24 cellular contexts compared by ENCODE assay signal in the genomic region with DNA sequence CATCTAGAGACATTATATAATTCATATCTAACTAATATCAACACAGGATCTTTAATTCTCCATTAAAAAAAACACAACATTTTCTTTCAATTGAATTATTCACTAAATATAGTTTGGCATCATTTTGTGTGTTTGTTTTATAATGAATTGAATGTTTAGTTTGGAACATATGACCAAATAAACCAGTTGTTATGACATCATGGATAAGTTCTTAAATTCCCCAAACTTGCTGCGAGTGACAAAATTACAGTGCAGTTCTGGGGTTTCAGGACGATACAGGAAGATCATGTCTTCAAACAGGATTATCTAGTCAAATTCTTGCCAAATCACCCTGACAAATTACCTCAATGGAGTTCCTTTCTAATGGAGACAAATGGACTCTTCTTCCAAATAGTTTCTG.
DNase-seq lines count a peak whose midpoint lies in the region; ATAC-seq, FAIRE-seq and TF ChIP-seq lines count a peak whose summit lies in the region.
"Had no signal": no experiment of that assay in that cellular context is flagged by ENCODE, and none has a peak within 500 bp of the region (broad histone marks: within the 10 kb centered on the region; RNA-seq: fewer than 3 reads in every experiment).

No MANE protein-coding gene starts in this region.

- H3K4me1 ChIP-seq in HepG2 (ENCODE audit: insufficient read depth, low read length), result peaks cover 20% of the 10 kb centered on the region
- peaks cover 0 to 10% (median 4%) of the 10 kb centered on the region in 4 donors for H3K4me1 ChIP-seq in right lobe of liver
- H3K4me1 ChIP-seq in HEK293 (ENCODE audit: control insufficient read depth, insufficient read depth, low read length), result no peaks in the 10 kb centered on the region
- no peaks in the 10 kb centered on the region for H3K4me1 ChIP-seq in kidney (ENCODE audit: control insufficient read depth in 1 of 2, insufficient read depth in 1 of 2, low read depth in 1 of 2, low read length in 2 of 2)
- H3K4me1 ChIP-seq in small intestine (ENCODE audit: control insufficient read depth in 2 of 2, insufficient read depth in 1 of 2, low read depth in 1 of 2, low read length in 1 of 2), result no peaks in the 10 kb centered on the region
- H3K4me1 ChIP-seq: BLaER1 treated with 17β-estradiol and CSF1 and Interleukin-3, amounts not matched to agents 10 nM and 100 nM had no signal

- no peaks in the 10 kb centered on the region for H3K27me3 ChIP-seq in HepG2 (ENCODE audit: control insufficient read depth in 1 of 2, insufficient read depth in 2 of 2, low read length in 2 of 2)
- no peaks in the 10 kb centered on the region for H3K27me3 ChIP-seq in right lobe of liver
- H3K27me3 ChIP-seq in small intestine (ENCODE audit: control insufficient read depth in 2 of 2, insufficient read depth in 2 of 2, low read length in 2 of 2), result no peaks in the 10 kb centered on the region
- H3K27me3 ChIP-seq: BE2C; BLaER1 treated with 17β-estradiol and CSF1 and Interleukin-3, amounts not matched to agents 10 nM and 100 nM had no signal

- no peaks in the 10 kb centered on the region for H4K20me1 ChIP-seq in HepG2 (ENCODE audit: insufficient read depth, low read length)
- H4K20me1 ChIP-seq: BLaER1 treated with 17β-estradiol and CSF1 and Interleukin-3, amounts not matched to agents 10 nM and 100 nM had no signal

- CTCF ChIA-PET in HepG2 (lab: Yijun Ruan, JAX; ENCODE audit: low intra/inter-chr PET ratio, low total read pairs) (no interaction called here), HEK293 (lab: Yijun Ruan, JAX) (no interaction called here)

- no peak for TF ChIP-seq CTCF in HepG2 (CRISPR knock-in tag; IDR thresholded peaks at IDR 0.05)
- TF ChIP-seq CTCF in right lobe of liver (IDR thresholded peaks at IDR 0.05), result no peak
- TF ChIP-seq CTCF in HEK293 (tag by site-specific recombination; IDR thresholded peaks at IDR 0.05), result no peak
- TF ChIP-seq CTCF in kidney (IDR thresholded peaks at IDR 0.05; ENCODE audit: borderline replicate concordance, extremely low read depth, insufficient read depth), result no peak
- no peak for TF ChIP-seq CTCF in chondrocyte (IDR thresholded peaks at IDR 0.05)

- H2AFZ ChIP-seq in HepG2 (ENCODE audit: low read length), result no peak overlapping the region
- H2AFZ ChIP-seq: GM23248 had no signal

- no peak overlapping the region for H3K4me3 ChIP-seq in HepG2 (replicated peaks in 1 of 3; ENCODE audit: insufficient read depth in 1 of 3, low read depth in 2 of 3, low read length in 3 of 3)
- H3K4me3 ChIP-seq in right lobe of liver, result no peak overlapping the region
- no peak overlapping the region for H3K4me3 ChIP-seq in HEK293 (ENCODE audit: low read depth, low read length)
- no peak overlapping the region for H3K4me3 ChIP-seq in kidney (ENCODE audit: low read length in 2 of 2)
- no peak overlapping the region for H3K4me3 ChIP-seq in small intestine (ENCODE audit: low read depth in 1 of 2, low read length in 2 of 2)
- H3K4me3 ChIP-seq: BLaER1 treated with 17β-estradiol and CSF1 and Interleukin-3, amounts not matched to agents 10 nM and 100 nM; GM23248 had no signal

- H3K9me3 ChIP-seq in HepG2 (ENCODE audit: low read length) (no peaks in the 10 kb centered on the region), right lobe of liver (no peaks in the 10 kb centered on the region), HEK293 (ENCODE audit: control insufficient read depth, insufficient read depth, low read depth, low read length) (no peaks in the 10 kb centered on the region), kidney (ENCODE audit: control insufficient read depth in 1 of 2, low read length in 2 of 2) (no peaks in the 10 kb centered on the region), small intestine (ENCODE audit: control insufficient read depth, low read depth) (no peaks in the 10 kb centered on the region)
- H3K9me3 ChIP-seq: BE2C; BLaER1 treated with 17β-estradiol and CSF1 and Interleukin-3, amounts not matched to agents 10 nM and 100 nM had no signal

- H3K9ac ChIP-seq in HepG2 (ENCODE audit: insufficient read depth, low read depth, low read length) (no peak overlapping the region), kidney (ENCODE audit: low read length in 2 of 2) (no peak overlapping the region)
- H3K9ac ChIP-seq: BLaER1 treated with 17β-estradiol and CSF1 and Interleukin-3, amounts not matched to agents 10 nM and 100 nM; GM23248 had no signal

- FAIRE-seq in HepG2 (lab: Jason Lieb, UNC), result no peak
- peak; percentile 35 for FAIRE-seq in kidney (lab: Jason Lieb, UNC)
- peak; percentile 23 for FAIRE-seq in small intestine (lab: Jason Lieb, UNC)
- FAIRE-seq: D721Med, G401.6, H1 had no signal

- BruUV-seq in HepG2 (replicated peaks; lab: Mats Ljungman, UMichigan), result no TSS peak

- TF ChIP-seq EP300 in HepG2 (IDR thresholded peaks at IDR 0.05; ENCODE audit: low read depth in 2 of 2, low read length in 2 of 2) (no peak), HepG2 (CRISPR knock-in tag; IDR thresholded peaks at IDR 0.05; ENCODE audit: borderline replicate concordance) (no peak)

- H3K4me2 ChIP-seq in HepG2 (ENCODE audit: low read depth, low read length), result no peak overlapping the region
- H3K4me2 ChIP-seq: BLaER1 treated with 17β-estradiol and CSF1 and Interleukin-3, amounts not matched to agents 10 nM and 100 nM had no signal

- no peak for ATAC-seq in HepG2
- ATAC-seq in right lobe of liver, result no peak
- no peak for ATAC-seq in HG02610 (IDR thresholded peaks at IDR 0.05; ENCODE audit: unreplicated experiment)

- no peak overlapping the region for H3K27ac ChIP-seq in HepG2 (ENCODE audit: extremely low read length, insufficient read depth, low read length)
- no peak overlapping the region for H3K27ac ChIP-seq in right lobe of liver
- H3K27ac ChIP-seq in HEK293 (ENCODE audit: extremely low read depth, low read depth, low read length), result no peak overlapping the region
- no peak overlapping the region for H3K27ac ChIP-seq in kidney (ENCODE audit: low read depth in 2 of 2, low read length in 2 of 2)
- no peak overlapping the region for H3K27ac ChIP-seq in small intestine (ENCODE audit: low read depth in 1 of 2, low read length in 1 of 2)
- H3K27ac ChIP-seq: BLaER1 treated with 17β-estradiol and CSF1 and Interleukin-3, amounts not matched to agents 10 nM and 100 nM; GM23248 had no signal

- no peak overlapping the region for H3K4me3 Mint-ChIP-seq in chondrocyte (ENCODE audit: unreplicated experiment)
- H3K4me3 Mint-ChIP-seq: CD14-positive monocyte; CD4-positive, alpha-beta T cell; CD8-positive, alpha-beta memory T cell had no signal

- in situ Hi-C loops in HepG2 (cut with HindIII; ENCODE audit: extremely low pct_ligation_motif_present, low pct_unique_long_range_greater_than_20kb), result no loop called here

- no peak overlapping the region for H3K27ac Mint-ChIP-seq in chondrocyte (ENCODE audit: unreplicated experiment)
- H3K27ac Mint-ChIP-seq: CD14-positive monocyte; CD4-positive, alpha-beta T cell; CD8-positive, alpha-beta memory T cell had no signal

- H3K79me2 ChIP-seq in HepG2 (ENCODE audit: insufficient read depth, low read length), result no peaks in the 10 kb centered on the region

- DNase-seq in HepG2 (ENCODE audit: low spot score) (no peak), right lobe of liver (no peak), kidney (no peak), small intestine (no peak), DMS153 (lab: John Stamatoyannopoulos, UW) (no peak), chondrocyte (ENCODE audit: low spot score) (no peak)
- DNase-seq: ACHN; AML-193; BE2C; CD4-positive, alpha-beta T cell; CD8-positive, alpha-beta memory T cell; DMS 273 treated with DMSO at 0.1 percent for 48 hours; DMS53; DMS79 treated with DMSO at 0.1 percent for 48 hours; GM23248; H7; HCEC 1CT had no signal

- H3K27me3 Mint-ChIP-seq in chondrocyte (ENCODE audit: low read depth), result peaks cover 12% of the 10 kb centered on the region
- H3K27me3 Mint-ChIP-seq: CD4-positive, alpha-beta T cell had no signal

- H3K9me3 Mint-ChIP-seq in chondrocyte (ENCODE audit: low read depth), result no peaks in the 10 kb centered on the region
- H3K9me3 Mint-ChIP-seq: CD4-positive, alpha-beta T cell; CD8-positive, alpha-beta memory T cell had no signal

- TF ChIP-seq POLR2A in HepG2 (IDR thresholded peaks at IDR 0.05; ENCODE audit: insufficient read depth in 1 of 2, low read depth in 2 of 2, low read length in 2 of 2) (no peak), right lobe of liver (IDR thresholded peaks at IDR 0.05) (no peak)

- no peaks in the 10 kb centered on the region for H3K36me3 Mint-ChIP-seq in chondrocyte (ENCODE audit: low read depth)
- H3K36me3 Mint-ChIP-seq: CD14-positive monocyte; CD8-positive, alpha-beta memory T cell had no signal

- no peaks in the 10 kb centered on the region for H3K4me1 Mint-ChIP-seq in chondrocyte (ENCODE audit: low read depth)
- H3K4me1 Mint-ChIP-seq: CD14-positive monocyte; CD8-positive, alpha-beta memory T cell had no signal

- POLR2A ChIA-PET in HepG2 (lab: Yijun Ruan, JAX), result no interaction called here
- POLR2A ChIA-PET in HEK293 (lab: Yijun Ruan, JAX), result no interaction called here

- intact Hi-C loops in HepG2 (cut with micrococcal nuclease; ENCODE audit: unreplicated experiment), result loop anchor here (10.0 kb wide), 1 partner anchor 473 kb away; a partner anchor contains a TSS
- intact Hi-C loops in right lobe of liver (cut with DNase I), result no loop called here
- intact Hi-C loops in kidney (cut with DNase I), result no loop called here

- H3K36me3 ChIP-seq in HepG2 (replicated peaks in 1 of 2; ENCODE audit: control insufficient read depth in 1 of 2, insufficient read depth in 2 of 2, low read length in 2 of 2) (no peaks in the 10 kb centered on the region), right lobe of liver (no peaks in the 10 kb centered on the region), HEK293 (ENCODE audit: control insufficient read depth in 2 of 2, insufficient read depth in 1 of 2, low read length in 2 of 2) (no peaks in the 10 kb centered on the region), kidney (ENCODE audit: control insufficient read depth in 1 of 2, insufficient read depth in 2 of 2, low read length in 2 of 2) (no peaks in the 10 kb centered on the region), small intestine (ENCODE audit: control insufficient read depth in 2 of 2, insufficient read depth in 2 of 2, low read length in 2 of 2) (no peaks in the 10 kb centered on the region)
- H3K36me3 ChIP-seq: BE2C; BLaER1 treated with 17β-estradiol and CSF1 and Interleukin-3, amounts not matched to agents 10 nM and 100 nM had no signal

- WGBS in HepG2 (ENCODE audit: low lambda C conversion rate), result 95% methylated on average over 2 of the region's 2 CpGs
- 75% methylated on average over 2 of the region's 2 CpGs for WGBS in right lobe of liver (ENCODE audit: insufficient coverage, low coverage, low lambda C conversion rate, missing lambda C conversion rate)
- 62 to 72% (median 69%) methylated on average over 2 of the region's 2 CpGs for WGBS in small intestine, 3 donors

- no peak for TF ChIP-seq RAD21 in HepG2 (CRISPR knock-in tag; IDR thresholded peaks at IDR 0.05)

TF ChIP-seq in HepG2, 621 proteins besides CTCF, POLR2A, EP300 and RAD21 (continues in another document):
- TF ChIP-seq ATF7 (IDR thresholded peaks at IDR 0.05), result peak; percentile 78
- TF ChIP-seq ATF7 (CRISPR knock-in tag; IDR thresholded peaks at IDR 0.05), result no peak
- no peak for TF ChIP-seq ETV6 (CRISPR knock-in tag; conservative IDR thresholded peaks at IDR 0.05)
